In genomic region chr4:41009411-41009810, GRCh38 we compare ENCODE assay signal across 15 cellular contexts.
DNase-seq lines count a peak whose midpoint lies in the region; ATAC-seq and FAIRE-seq lines count a peak whose summit lies in the region.
"Had no signal": no experiment of that assay in that cellular context is flagged by ENCODE, and none has a peak within 500 bp of the region (broad histone marks: within the 10 kb centered on the region; RNA-seq: fewer than 3 reads in every experiment).

No MANE protein-coding gene starts in this region.

- peak in 2 of 3 experiments; percentile 12 to 56 for DNase-seq in NCI-H1417 (lab: John Stamatoyannopoulos, UW)
- no peak for DNase-seq in NCI-H1417 treated with DMSO at 0.1 percent for 48 hours (lab: John Stamatoyannopoulos, UW)
- peak; percentile 43 for DNase-seq in RCC 7860 (ENCODE audit: low spot score)
- no peak for DNase-seq in activated CD8-positive, alpha-beta memory T cell treated with anti-CD3 and anti-CD28 coated beads, Interleukin-2, amount 50 U/mL, for 48 hours
- DNase-seq: activated B cell treated with CpG ODN at 0.5 μM for 24 hours, activated T-cell treated with anti-CD3 and anti-CD28 coated beads for 4 hours, anterior cingulate cortex, midbrain, NCI-H526 treated with DMSO at 0.1 percent for 48 hours had no signal

- peak overlapping the region; percentile 76 for H3K4me2 ChIP-seq in skeletal muscle satellite cell (ENCODE audit: low read length)

- H3K27me3 ChIP-seq in skeletal muscle satellite cell (ENCODE audit: control insufficient read depth, insufficient read depth, low read length) = no peaks in the 10 kb centered on the region

- H3K9me3 ChIP-seq in skeletal muscle satellite cell (replicated peaks; ENCODE audit: low read length) = no peaks in the 10 kb centered on the region

- peak overlapping the region; percentile 25 for H3K4me3 ChIP-seq in skeletal muscle satellite cell (ENCODE audit: low read length)
- H3K4me3 ChIP-seq: SK-N-MC had no signal

- ATAC-seq in esophagus mucosa (peak; percentile 83), GM19395 (IDR thresholded peaks at IDR 0.05; ENCODE audit: unreplicated experiment) (no peak), GM21576 (IDR thresholded peaks at IDR 0.05; ENCODE audit: unreplicated experiment) (no peak)

- peak; percentile 67 for FAIRE-seq in RCC 7860 (lab: Jason Lieb, UNC)
- FAIRE-seq: GM19239 had no signal

- peak overlapping the region; percentile 67 for H3K9ac ChIP-seq in skeletal muscle satellite cell (ENCODE audit: low read depth, low read length)

- H3K36me3 ChIP-seq in skeletal muscle satellite cell (ENCODE audit: insufficient read depth, low read length) = peaks cover 29% of the 10 kb centered on the region

- H3K4me1 ChIP-seq in skeletal muscle satellite cell (ENCODE audit: control insufficient read depth, insufficient read depth, low read length) = peaks cover 60% of the 10 kb centered on the region

Comparison
In these comparisons a context has a peak if more than half of its experiments do, and no peak if none do; other contexts are left out.
1. DNase-seq: peak in NCI-H1417 (2 of 3) and RCC 7860 (single experiment); none in NCI-H1417 treated with DMSO at 0.1 percent for 48 hours (single experiment) and activated CD8-positive, alpha-beta memory T cell treated with anti-CD3 and anti-CD28 coated beads, Interleukin-2, amount 50 U/mL, for 48 hours (single experiment).